ENCODE assay signal across 1 cellular context in the genomic region with DNA sequence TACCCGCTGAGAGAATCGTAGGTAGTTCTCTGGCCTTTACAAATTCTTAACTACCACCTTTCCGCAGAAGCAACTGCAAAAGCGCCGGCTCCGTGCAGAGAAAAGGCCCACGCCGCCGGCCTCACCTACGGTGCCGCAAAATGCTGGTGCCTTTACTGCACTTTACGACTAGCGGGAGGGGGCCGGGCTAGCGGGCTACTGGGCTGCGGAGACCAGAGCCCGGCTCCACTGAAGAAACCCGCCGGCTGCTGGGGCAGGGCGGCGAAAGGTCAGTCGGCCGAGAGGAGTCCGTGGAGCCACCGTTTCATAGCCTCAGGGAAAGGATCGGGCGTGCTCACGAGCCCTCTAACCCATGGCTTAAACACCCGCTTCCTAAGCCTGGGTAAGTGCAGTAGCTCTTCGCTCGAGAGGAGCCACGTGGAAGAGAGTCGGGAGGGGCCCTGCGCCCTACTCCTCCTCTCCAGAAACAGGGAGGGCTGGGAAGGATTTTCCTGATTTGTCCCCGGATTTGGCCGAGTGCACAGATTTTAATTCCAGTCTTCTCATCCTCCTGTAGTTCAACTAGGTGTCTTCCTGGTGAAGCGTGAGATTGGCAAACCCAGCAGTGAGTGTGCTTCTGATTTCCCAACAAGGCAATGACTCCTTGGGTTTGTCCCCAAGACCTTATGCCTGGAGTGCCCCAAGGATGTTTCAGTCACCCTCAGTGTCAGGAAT.
TF ChIP-seq lines count a peak whose summit lies in the region.

Gene DPH5 (minus strand): TSS at position 105 of the 714 bp plus-strand sequence. CDS start 341 bp downstream, outside the sequence.

TF ChIP-seq in K562, 482 proteins besides CTCF, POLR2A, EP300 and RAD21 (continued from another document and continues in another):
- TF ChIP-seq, protein P1, sequence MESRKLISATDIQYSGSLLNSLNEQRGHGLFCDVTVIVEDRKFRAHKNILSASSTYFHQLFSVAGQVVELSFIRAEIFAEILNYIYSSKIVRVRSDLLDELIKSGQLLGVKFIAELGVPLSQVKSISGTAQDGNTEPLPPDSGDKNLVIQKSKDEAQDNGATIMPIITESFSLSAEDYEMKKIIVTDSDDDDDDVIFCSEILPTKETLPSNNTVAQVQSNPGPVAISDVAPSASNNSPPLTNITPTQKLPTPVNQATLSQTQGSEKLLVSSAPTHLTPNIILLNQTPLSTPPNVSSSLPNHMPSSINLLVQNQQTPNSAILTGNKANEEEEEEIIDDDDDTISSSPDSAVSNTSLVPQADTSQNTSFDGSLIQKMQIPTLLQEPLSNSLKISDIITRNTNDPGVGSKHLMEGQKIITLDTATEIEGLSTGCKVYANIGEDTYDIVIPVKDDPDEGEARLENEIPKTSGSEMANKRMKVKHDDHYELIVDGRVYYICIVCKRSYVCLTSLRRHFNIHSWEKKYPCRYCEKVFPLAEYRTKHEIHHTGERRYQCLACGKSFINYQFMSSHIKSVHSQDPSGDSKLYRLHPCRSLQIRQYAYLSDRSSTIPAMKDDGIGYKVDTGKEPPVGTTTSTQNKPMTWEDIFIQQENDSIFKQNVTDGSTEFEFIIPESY (CRISPR knock-in tag; IDR thresholded peaks at IDR 0.05), result no peak
- TF ChIP-seq ZBTB49 (CRISPR knock-in tag; IDR thresholded peaks at IDR 0.05; ENCODE audit: borderline replicate concordance), result no peak
- TF ChIP-seq, protein P2, sequence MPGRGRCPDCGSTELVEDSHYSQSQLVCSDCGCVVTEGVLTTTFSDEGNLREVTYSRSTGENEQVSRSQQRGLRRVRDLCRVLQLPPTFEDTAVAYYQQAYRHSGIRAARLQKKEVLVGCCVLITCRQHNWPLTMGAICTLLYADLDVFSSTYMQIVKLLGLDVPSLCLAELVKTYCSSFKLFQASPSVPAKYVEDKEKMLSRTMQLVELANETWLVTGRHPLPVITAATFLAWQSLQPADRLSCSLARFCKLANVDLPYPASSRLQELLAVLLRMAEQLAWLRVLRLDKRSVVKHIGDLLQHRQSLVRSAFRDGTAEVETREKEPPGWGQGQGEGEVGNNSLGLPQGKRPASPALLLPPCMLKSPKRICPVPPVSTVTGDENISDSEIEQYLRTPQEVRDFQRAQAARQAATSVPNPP (IDR thresholded peaks at IDR 0.05; ENCODE audit: borderline replicate concordance, insufficient read depth, insufficient read length), result no peak
- TF ChIP-seq, protein P3, sequence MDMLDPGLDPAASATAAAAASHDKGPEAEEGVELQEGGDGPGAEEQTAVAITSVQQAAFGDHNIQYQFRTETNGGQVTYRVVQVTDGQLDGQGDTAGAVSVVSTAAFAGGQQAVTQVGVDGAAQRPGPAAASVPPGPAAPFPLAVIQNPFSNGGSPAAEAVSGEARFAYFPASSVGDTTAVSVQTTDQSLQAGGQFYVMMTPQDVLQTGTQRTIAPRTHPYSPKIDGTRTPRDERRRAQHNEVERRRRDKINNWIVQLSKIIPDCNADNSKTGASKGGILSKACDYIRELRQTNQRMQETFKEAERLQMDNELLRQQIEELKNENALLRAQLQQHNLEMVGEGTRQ (CRISPR knock-in tag; IDR thresholded peaks at IDR 0.05), result no peak
- no peak for TF ChIP-seq MAFG (tag; conservative IDR thresholded peaks at IDR 0.05)
- peak; percentile 75; the same call in 1 of the 2 replicates for TF ChIP-seq POLR2AphosphoS2 (IDR thresholded peaks at IDR 0.05; ENCODE audit: low read length)
- no peak for TF ChIP-seq CBFA2T2 (conservative IDR thresholded peaks at IDR 0.05)
- TF ChIP-seq, protein P4, sequence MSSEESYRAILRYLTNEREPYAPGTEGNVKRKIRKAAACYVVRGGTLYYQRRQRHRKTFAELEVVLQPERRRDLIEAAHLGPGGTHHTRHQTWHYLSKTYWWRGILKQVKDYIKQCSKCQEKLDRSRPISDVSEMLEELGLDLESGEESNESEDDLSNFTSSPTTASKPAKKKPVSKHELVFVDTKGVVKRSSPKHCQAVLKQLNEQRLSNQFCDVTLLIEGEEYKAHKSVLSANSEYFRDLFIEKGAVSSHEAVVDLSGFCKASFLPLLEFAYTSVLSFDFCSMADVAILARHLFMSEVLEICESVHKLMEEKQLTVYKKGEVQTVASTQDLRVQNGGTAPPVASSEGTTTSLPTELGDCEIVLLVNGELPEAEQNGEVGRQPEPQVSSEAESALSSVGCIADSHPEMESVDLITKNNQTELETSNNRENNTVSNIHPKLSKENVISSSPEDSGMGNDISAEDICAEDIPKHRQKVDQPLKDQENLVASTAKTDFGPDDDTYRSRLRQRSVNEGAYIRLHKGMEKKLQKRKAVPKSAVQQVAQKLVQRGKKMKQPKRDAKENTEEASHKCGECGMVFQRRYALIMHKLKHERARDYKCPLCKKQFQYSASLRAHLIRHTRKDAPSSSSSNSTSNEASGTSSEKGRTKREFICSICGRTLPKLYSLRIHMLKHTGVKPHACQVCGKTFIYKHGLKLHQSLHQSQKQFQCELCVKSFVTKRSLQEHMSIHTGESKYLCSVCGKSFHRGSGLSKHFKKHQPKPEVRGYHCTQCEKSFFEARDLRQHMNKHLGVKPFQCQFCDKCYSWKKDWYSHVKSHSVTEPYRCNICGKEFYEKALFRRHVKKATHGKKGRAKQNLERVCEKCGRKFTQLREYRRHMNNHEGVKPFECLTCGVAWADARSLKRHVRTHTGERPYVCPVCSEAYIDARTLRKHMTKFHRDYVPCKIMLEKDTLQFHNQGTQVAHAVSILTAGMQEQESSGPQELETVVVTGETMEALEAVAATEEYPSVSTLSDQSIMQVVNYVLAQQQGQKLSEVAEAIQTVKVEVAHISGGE (CRISPR knock-in tag; IDR thresholded peaks at IDR 0.05), result peak in 1 of 3 experiments; percentile 35; a peak in 1 of 6 replicates
- TF ChIP-seq NR2C1 (IDR thresholded peaks at IDR 0.05), result no peak
- TF ChIP-seq NR2C1 (tag; IDR thresholded peaks at IDR 0.05), result no peak
- TF ChIP-seq ZNF668 (CRISPR knock-in tag; IDR thresholded peaks at IDR 0.05), result no peak
- peak; percentile 52 for TF ChIP-seq E2F8 (IDR thresholded peaks at IDR 0.05; ENCODE audit: low read depth, partially characterized antibody)
- 0 out of 2 replicates have a peak, but pooled peaks have one; percentile 15 for TF ChIP-seq FOXM1 (IDR thresholded peaks at IDR 0.05; ENCODE audit: low read depth)
- TF ChIP-seq FOXM1 (CRISPR knock-in tag; IDR thresholded peaks at IDR 0.05; ENCODE audit: low read depth), result no peak
- TF ChIP-seq, protein P5, sequence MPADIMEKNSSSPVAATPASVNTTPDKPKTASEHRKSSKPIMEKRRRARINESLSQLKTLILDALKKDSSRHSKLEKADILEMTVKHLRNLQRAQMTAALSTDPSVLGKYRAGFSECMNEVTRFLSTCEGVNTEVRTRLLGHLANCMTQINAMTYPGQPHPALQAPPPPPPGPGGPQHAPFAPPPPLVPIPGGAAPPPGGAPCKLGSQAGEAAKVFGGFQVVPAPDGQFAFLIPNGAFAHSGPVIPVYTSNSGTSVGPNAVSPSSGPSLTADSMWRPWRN (IDR thresholded peaks at IDR 0.05; ENCODE audit: low read depth), result no peak; the same call in 1 of the 2 replicates
- TF ChIP-seq RERE (CRISPR knock-in tag; IDR thresholded peaks at IDR 0.05; ENCODE audit: borderline replicate concordance), result no peak
- TF ChIP-seq ZNF584 (CRISPR knock-in tag; IDR thresholded peaks at IDR 0.05; ENCODE audit: low read depth), result no peak
- 0 out of 2 replicates have a peak, but pooled peaks have one; percentile 28 for TF ChIP-seq SOX6 (IDR thresholded peaks at IDR 0.05)
- TF ChIP-seq TEAD1 (CRISPR knock-in tag; IDR thresholded peaks at IDR 0.05), result peak in 1 of 2 experiments; percentile 61; a peak in 1 of 4 replicates
- TF ChIP-seq TRIM28 (IDR thresholded peaks at IDR 0.05), result peak; percentile 51; the same call in 1 of the 2 replicates
- no peak for TF ChIP-seq FOXJ2 (tag; IDR thresholded peaks at IDR 0.05)
- TF ChIP-seq GTF2E2 (tag; IDR thresholded peaks at IDR 0.05), result peak; percentile 66; the same call in 1 of the 2 replicates
- peak; percentile 97 for TF ChIP-seq POLR2G (IDR thresholded peaks at IDR 0.05; ENCODE audit: low read depth, low read length)
- no peak for TF ChIP-seq MAFF (IDR thresholded peaks at IDR 0.05; ENCODE audit: low read length)
- TF ChIP-seq STAT5A (IDR thresholded peaks at IDR 0.05; ENCODE audit: borderline replicate concordance, low read length), result no peak
- TF ChIP-seq SAFB2 (IDR thresholded peaks at IDR 0.05; ENCODE audit: borderline replicate concordance, low read depth, low read length, severe bottlenecking), result no peak
- TF ChIP-seq TGIF2 (CRISPR knock-in tag; IDR thresholded peaks at IDR 0.05), result no peak
- no peak for TF ChIP-seq ILF3 (IDR thresholded peaks at IDR 0.05; ENCODE audit: borderline replicate concordance)
- TF ChIP-seq ZNF431 (CRISPR knock-in tag; IDR thresholded peaks at IDR 0.05), result no peak
- TF ChIP-seq TFAM (CRISPR knock-in tag; conservative IDR thresholded peaks at IDR 0.05), result no peak
- no peak for TF ChIP-seq BMI1 (IDR thresholded peaks at IDR 0.05; ENCODE audit: low read length)
- TF ChIP-seq ZSCAN32 (CRISPR knock-in tag; IDR thresholded peaks at IDR 0.05), result peak; percentile 94
- peak; percentile 88 for TF ChIP-seq MAX (CRISPR knock-in tag; IDR thresholded peaks at IDR 0.05)
- TF ChIP-seq, protein P6, sequence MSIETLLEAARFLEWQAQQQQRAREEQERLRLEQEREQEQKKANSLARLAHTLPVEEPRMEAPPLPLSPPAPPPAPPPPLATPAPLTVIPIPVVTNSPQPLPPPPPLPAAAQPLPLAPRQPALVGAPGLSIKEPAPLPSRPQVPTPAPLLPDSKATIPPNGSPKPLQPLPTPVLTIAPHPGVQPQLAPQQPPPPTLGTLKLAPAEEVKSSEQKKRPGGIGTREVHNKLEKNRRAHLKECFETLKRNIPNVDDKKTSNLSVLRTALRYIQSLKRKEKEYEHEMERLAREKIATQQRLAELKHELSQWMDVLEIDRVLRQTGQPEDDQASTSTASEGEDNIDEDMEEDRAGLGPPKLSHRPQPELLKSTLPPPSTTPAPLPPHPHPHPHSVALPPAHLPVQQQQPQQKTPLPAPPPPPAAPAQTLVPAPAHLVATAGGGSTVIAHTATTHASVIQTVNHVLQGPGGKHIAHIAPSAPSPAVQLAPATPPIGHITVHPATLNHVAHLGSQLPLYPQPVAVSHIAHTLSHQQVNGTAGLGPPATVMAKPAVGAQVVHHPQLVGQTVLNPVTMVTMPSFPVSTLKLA (conservative IDR thresholded peaks at IDR 0.05), result peak; percentile 96 to 98
